Comparison of ENCODE assay signal across 19 cellular contexts in genomic region chr2:66017763-66018162, GRCh38.
DNase-seq lines count a peak whose midpoint lies in the region; ATAC-seq and TF ChIP-seq lines count a peak whose summit lies in the region.
"Had no signal": no experiment of that assay in that cellular context is flagged by ENCODE, and none has a peak within 500 bp of the region (broad histone marks: within the 10 kb centered on the region; RNA-seq: fewer than 3 reads in every experiment).

No MANE protein-coding gene starts in this region.

- no peaks in the 10 kb centered on the region for H3K36me3 ChIP-seq in lower lobe of right lung
- no peaks in the 10 kb centered on the region for H3K36me3 ChIP-seq in parathyroid adenoma (ENCODE audit: control insufficient read depth, insufficient read depth, low read length)
- H3K36me3 ChIP-seq in mammary epithelial cell (ENCODE audit: insufficient read depth, low read length), result no peaks in the 10 kb centered on the region
- H3K36me3 ChIP-seq: BE2C; BLaER1 treated with 17β-estradiol and CSF1 and Interleukin-3, amounts not matched to agents 10 nM and 100 nM; HAP-1 had no signal

- peak; percentile 65 to 83 for ATAC-seq in lower lobe of right lung
- ATAC-seq in HG03159 (IDR thresholded peaks at IDR 0.05; ENCODE audit: unreplicated experiment), result no peak
- ATAC-seq in GM19395 (IDR thresholded peaks at IDR 0.05; ENCODE audit: unreplicated experiment), result no peak
- ATAC-seq: A549 had no signal

- H3K27me3 ChIP-seq in lower lobe of right lung (ENCODE audit: low read depth), result no peaks in the 10 kb centered on the region
- no peaks in the 10 kb centered on the region for H3K27me3 ChIP-seq in parathyroid adenoma (ENCODE audit: control insufficient read depth, insufficient read depth, low read length)
- no peaks in the 10 kb centered on the region for H3K27me3 ChIP-seq in mammary epithelial cell (ENCODE audit: insufficient read depth, low read length)
- H3K27me3 ChIP-seq: BE2C; BLaER1 treated with 17β-estradiol and CSF1 and Interleukin-3, amounts not matched to agents 10 nM and 100 nM had no signal

- in situ Hi-C loops in mammary epithelial cell (cut with MboI; ENCODE audit: low sequenced_read_pairs in 2 of 2), result no loop called here

- H3K9ac ChIP-seq in parathyroid adenoma (no peak overlapping the region), mammary epithelial cell (ENCODE audit: insufficient read depth, low read length) (no peak overlapping the region)
- H3K9ac ChIP-seq: BLaER1 treated with 17β-estradiol and CSF1 and Interleukin-3, amounts not matched to agents 10 nM and 100 nM had no signal

- BruUV-seq in mammary epithelial cell (replicated peaks; lab: Mats Ljungman, UMichigan), result no TSS peak

- H3K4me3 ChIP-seq in lower lobe of right lung (no peak overlapping the region), parathyroid adenoma (ENCODE audit: low read depth, low read length) (no peak overlapping the region), mammary epithelial cell (replicated peaks in 1 of 3; ENCODE audit: insufficient read depth in 1 of 3, low read depth in 2 of 3, low read length in 3 of 3) (no peak overlapping the region)
- H3K4me3 ChIP-seq: A549; BLaER1 treated with 17β-estradiol and CSF1 and Interleukin-3, amounts not matched to agents 10 nM and 100 nM; HAP-1 had no signal

- intact Hi-C loops in lower lobe of right lung (cut with DNase I), result no loop called here
- intact Hi-C loops in mammary epithelial cell (cut with micrococcal nuclease), result loop anchor here (10.0 kb wide), 1 partner anchor 293 kb away; no protein-coding TSS in a partner anchor

- 94% methylated on average over 2 of the region's 2 CpGs for WGBS in mammary epithelial cell (ENCODE audit: low coverage, missing lambda C conversion rate)

- H3K4me1 ChIP-seq in lower lobe of right lung (no peaks in the 10 kb centered on the region), parathyroid adenoma (peaks cover 51% of the 10 kb centered on the region), mammary epithelial cell (ENCODE audit: insufficient read depth, low read length) (no peaks in the 10 kb centered on the region)
- H3K4me1 ChIP-seq: A549; BE2C; BLaER1 treated with 17β-estradiol and CSF1 and Interleukin-3, amounts not matched to agents 10 nM and 100 nM; HAP-1 had no signal

- DNase-seq in islet precursor cell (peak; percentile 60), lower lobe of right lung (no peak), mammary epithelial cell (no peak)
- DNase-seq: 8988T; ACHN; AML-193; BE2C; CD4-positive, alpha-beta T cell; CD8-positive, alpha-beta memory T cell; DMS 273 treated with DMSO at 0.1 percent for 48 hours; DND-41; GOT3; HFFc6 had no signal

- no peaks in the 10 kb centered on the region for H3K9me3 ChIP-seq in lower lobe of right lung
- H3K9me3 ChIP-seq in parathyroid adenoma (ENCODE audit: control insufficient read depth, low read length), result no peaks in the 10 kb centered on the region
- H3K9me3 ChIP-seq in mammary epithelial cell (replicated peaks; ENCODE audit: insufficient read depth, low read length), result no peaks in the 10 kb centered on the region
- H3K9me3 ChIP-seq: A549, BE2C, HAP-1 had no signal

- no peak overlapping the region for H3K4me2 ChIP-seq in parathyroid adenoma (ENCODE audit: low read length)
- no peak overlapping the region for H3K4me2 ChIP-seq in mammary epithelial cell (ENCODE audit: insufficient read depth, low read depth, low read length)
- H3K4me2 ChIP-seq: A549; BLaER1 treated with 17β-estradiol and CSF1 and Interleukin-3, amounts not matched to agents 10 nM and 100 nM had no signal

- H3K27ac ChIP-seq in lower lobe of right lung (no peak overlapping the region), parathyroid adenoma (peak overlapping the region; percentile 93), mammary epithelial cell (ENCODE audit: insufficient read depth, low read depth, low read length) (no peak overlapping the region)
- H3K27ac ChIP-seq: A549; BLaER1 treated with 17β-estradiol and CSF1 and Interleukin-3, amounts not matched to agents 10 nM and 100 nM had no signal

- H2AFZ ChIP-seq in parathyroid adenoma (no peak overlapping the region), mammary epithelial cell (ENCODE audit: low read depth, low read length) (no peak overlapping the region)

- dilution Hi-C loops in mammary epithelial cell (cut with HindIII; ENCODE audit: low sequenced_read_pairs), result no loop called here

- peaks cover 18% of the 10 kb centered on the region for H3K79me2 ChIP-seq in parathyroid adenoma
- H3K79me2 ChIP-seq in mammary epithelial cell (ENCODE audit: insufficient read depth, low read length), result no peaks in the 10 kb centered on the region

- CTCF ChIA-PET in mammary epithelial cell (lab: Charles Lee; ENCODE audit: low non-redundant PET), result no interaction called here

- no peak for TF ChIP-seq CTCF in lower lobe of right lung (IDR thresholded peaks at IDR 0.05)
- no peak for TF ChIP-seq CTCF in parathyroid adenoma (IDR thresholded peaks at IDR 0.05)
- no peak for TF ChIP-seq CTCF in mammary epithelial cell (conservative IDR thresholded peaks at IDR 0.05 in 1 of 2, IDR thresholded peaks at IDR 0.05 in 1 of 2; ENCODE audit: extremely low read depth in 1 of 2, insufficient read depth in 1 of 2, low read depth in 1 of 2, low read length in 2 of 2)

- H4K20me1 ChIP-seq in mammary epithelial cell (ENCODE audit: insufficient read depth, low read length), result no peaks in the 10 kb centered on the region
- H4K20me1 ChIP-seq: BLaER1 treated with 17β-estradiol and CSF1 and Interleukin-3, amounts not matched to agents 10 nM and 100 nM had no signal

Comparison
In these comparisons a context has a peak if more than half of its experiments do, and no peak if none do; other contexts are left out.
1. ATAC-seq: peak in lower lobe of right lung (2 of 2); none in HG03159 (single experiment) and GM19395 (single experiment).